Comparison of ENCODE assay signal across 8 cellular contexts in the genomic region with DNA sequence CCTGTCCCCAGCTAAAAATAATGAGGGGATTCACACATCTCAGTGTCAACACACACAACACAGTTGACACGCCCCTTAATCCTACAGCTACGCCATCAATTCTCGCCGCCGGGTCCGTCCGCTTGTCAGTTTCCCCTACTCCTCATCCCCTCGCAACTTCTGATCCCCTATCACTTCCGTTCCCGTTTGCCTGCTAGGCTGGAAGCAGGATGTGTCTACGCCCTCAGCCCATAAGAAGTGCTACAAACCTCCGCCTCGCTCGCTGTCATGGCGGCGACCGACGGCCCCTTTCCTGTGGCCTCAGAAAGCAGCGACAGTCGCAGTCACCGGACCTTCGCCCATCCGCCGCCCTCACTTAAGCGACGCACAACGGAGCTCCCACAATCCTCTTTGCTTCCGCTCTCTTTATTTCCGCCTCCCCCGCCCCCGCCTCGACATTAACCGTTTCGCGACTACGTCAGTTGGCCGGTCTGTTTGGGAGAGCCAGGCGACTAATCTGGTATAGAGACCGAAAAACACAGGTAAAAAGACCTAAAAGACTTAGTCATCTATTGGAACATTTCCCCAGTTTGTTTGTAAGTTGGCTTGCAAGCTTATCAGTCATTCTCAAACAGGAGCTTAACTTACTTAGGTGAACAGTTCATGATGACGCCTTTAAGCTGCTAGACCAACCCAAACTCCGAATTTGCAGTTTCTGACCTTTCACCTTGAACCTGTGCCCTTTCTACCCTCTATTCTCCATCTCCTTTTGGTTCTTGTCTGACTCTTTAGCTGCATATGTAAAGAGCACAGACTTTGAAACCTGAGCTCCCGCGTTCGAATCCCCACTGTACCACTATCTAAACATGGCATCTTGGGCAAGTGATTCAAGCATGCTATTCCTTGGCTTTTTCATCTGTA. TPM values are rescaled to one million over a fixed set of nuclear protein-coding genes. Genes with fewer than 3 reads are reported as not detected.
DNase-seq lines count a peak whose midpoint lies in the region; ATAC-seq and TF ChIP-seq lines count a peak whose summit lies in the region.

A gene with protein sequence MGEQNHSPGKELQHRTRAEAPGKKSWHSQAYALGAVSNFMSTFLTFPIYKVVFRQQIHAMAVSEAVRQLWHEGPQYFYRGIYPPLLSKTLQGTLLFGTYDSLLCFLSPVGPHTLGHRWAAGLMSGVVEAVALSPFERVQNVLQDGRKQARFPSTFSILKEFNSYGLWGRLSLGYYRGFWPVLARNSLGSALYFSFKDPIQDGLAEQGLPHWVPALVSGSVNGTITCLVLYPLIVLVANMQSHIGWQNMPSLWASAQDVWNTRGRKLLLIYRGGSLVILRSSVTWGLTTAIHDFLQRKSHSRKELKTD (minus strand): TSS at position 380 of the 900 bp plus-strand sequence. CDS start 51,752 bp downstream, outside the sequence.

- peaks cover 6% of the 10 kb centered on the region for H3K9me3 Mint-ChIP-seq in progenitor cell of endocrine pancreas (ENCODE audit: low read depth)

- H3K36me3 ChIP-seq in heart right ventricle (no peaks in the 10 kb centered on the region), upper lobe of right lung (no peaks in the 10 kb centered on the region)

- 0 to 38% (median 1%) methylated on average over 42 to 44 of the region's 44 CpGs for WGBS in adipose tissue, 3 donors
- WGBS in heart right ventricle, 2 donors: 1 to 2% methylated on average over 44 of the region's 44 CpGs

- H3K27me3 Mint-ChIP-seq in progenitor cell of endocrine pancreas: no peaks in the 10 kb centered on the region

- intact Hi-C loops in heart right ventricle (cut with DNase I): loop anchor here in 1 of 10 donors (5.0 kb wide), 1 partner anchor 470 kb away; a partner anchor contains a TSS
- intact Hi-C loops in upper lobe of right lung (cut with DNase I): no loop called here

- no peaks in the 10 kb centered on the region for H3K36me3 Mint-ChIP-seq in progenitor cell of endocrine pancreas (ENCODE audit: insufficient read depth)

- H3K4me3 Mint-ChIP-seq in progenitor cell of endocrine pancreas (ENCODE audit: low read depth): peak within 1 kb of the TSS; percentile 99

- TF ChIP-seq CTCF in GM12865 (IDR thresholded peaks at IDR 0.05; ENCODE audit: insufficient read depth, low read depth, low read length, missing control alignments) (no peak), heart right ventricle (IDR thresholded peaks at IDR 0.05) (no peak), progenitor cell of endocrine pancreas (IDR thresholded peaks at IDR 0.05; ENCODE audit: unreplicated experiment) (no peak), upper lobe of right lung (IDR thresholded peaks at IDR 0.05) (no peak)

- peak; percentile 90 for DNase-seq in GM12865 (ENCODE audit: low read depth)
- DNase-seq in NCI-H1105 treated with DMSO at 0.1 percent for 48 hours (lab: John Stamatoyannopoulos, UW): peak; percentile 82
- peak; percentile 27 to 83 for DNase-seq in SW 1271 (lab: John Stamatoyannopoulos, UW)
- DNase-seq in heart right ventricle: peak; percentile 71 to 83
- DNase-seq in progenitor cell of endocrine pancreas (ENCODE audit: low spot score, unreplicated experiment): peak; percentile 31
- peak; percentile 86 for DNase-seq in upper lobe of right lung

- peaks cover 2% of the 10 kb centered on the region for H3K4me1 Mint-ChIP-seq in progenitor cell of endocrine pancreas (ENCODE audit: low read depth)

- H3K4me3 ChIP-seq in GM12865 (ENCODE audit: low read depth, low read length) (peak within 1 kb of the TSS; percentile 85), heart right ventricle (peak within 1 kb of the TSS; percentile 38 to 72 (median 65)), upper lobe of right lung (peak within 1 kb of the TSS; percentile 58)

- peaks cover 0 to 32% (median 7%) of the 10 kb centered on the region in 9 donors for H3K4me1 ChIP-seq in heart right ventricle
- H3K4me1 ChIP-seq in upper lobe of right lung: peaks cover 5% of the 10 kb centered on the region

- H3K27me3 ChIP-seq in heart right ventricle (peaks cover 0 to 23% (median 0%) of the 10 kb centered on the region in 7 donors), upper lobe of right lung (no peaks in the 10 kb centered on the region)

- peak within 1 kb of the TSS; percentile 77 for H3K27ac ChIP-seq in adipose tissue (ENCODE audit: low read depth, low read length)
- peak within 1 kb of the TSS; percentile 79 to 94 (median 90) for H3K27ac ChIP-seq in heart right ventricle
- peak within 1 kb of the TSS; percentile 94 for H3K27ac ChIP-seq in upper lobe of right lung

- H3K9me3 ChIP-seq in heart right ventricle: no peaks in the 10 kb centered on the region
- no peaks in the 10 kb centered on the region for H3K9me3 ChIP-seq in upper lobe of right lung

- H3K27ac Mint-ChIP-seq in progenitor cell of endocrine pancreas: peak within 1 kb of the TSS; percentile 99

- ATAC-seq in HG02678 (IDR thresholded peaks at IDR 0.05; ENCODE audit: unreplicated experiment): peak; percentile 90
- ATAC-seq in heart right ventricle: peak; percentile 92 to 99 (median 98)
- peak; percentile 99 for ATAC-seq in upper lobe of right lung

RNA-seq across cellular contexts. Expression of the gene that starts here (rescaled TPM):
- polyA plus RNA-seq in adipose tissue: 10 to 100 TPM in 1 of 3 donors, 1 to 10 TPM in 2; 3.0 to 11.9 (median 6.8) TPM
- 10 to 100 TPM; 10.8 to 15.6 (median 11.6) TPM for total RNA-seq in heart right ventricle
- 1 to 10 TPM; 4.2 to 5.6 TPM for polyA plus RNA-seq in heart right ventricle
- total RNA-seq in progenitor cell of endocrine pancreas: 9.9 and 10.0 TPM in 2 replicates
- 13.6 TPM for total RNA-seq in upper lobe of right lung

Comparison
In these comparisons a context has a peak if more than half of its experiments do, and no peak if none do; other contexts are left out.
1. Peak in every context shown above with its lines: DNase-seq, ATAC-seq, H3K4me3 ChIP-seq and H3K27ac ChIP-seq.
2. DNase-seq: peak in every context shown above with its lines; median percentile 90 in GM12865; 86 in upper lobe of right lung; 82 in NCI-H1105 treated with DMSO at 0.1 percent for 48 hours; 77 in heart right ventricle; 55 in SW 1271; 31 in progenitor cell of endocrine pancreas.